ENCODE assay signal across 9 cellular contexts in the genomic region with DNA sequence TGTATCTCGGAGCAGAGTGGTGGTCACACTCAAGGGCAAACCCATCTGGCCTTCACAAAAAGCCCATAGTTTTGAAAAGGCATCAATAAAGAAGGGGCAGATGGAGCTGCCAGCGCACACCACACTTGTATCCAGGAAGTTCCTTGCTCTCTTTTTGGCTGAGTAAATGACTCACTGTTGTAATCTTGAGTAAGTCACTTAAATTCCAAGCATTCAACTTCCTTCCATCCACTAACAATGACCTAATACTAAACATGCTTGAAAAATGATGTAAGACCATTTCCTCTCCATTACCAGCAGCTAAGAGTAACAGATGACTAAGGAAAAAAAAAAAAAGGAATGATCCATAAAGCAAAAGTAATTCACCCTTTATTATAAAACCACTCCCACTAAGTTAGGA. TPM values are rescaled to one million over a fixed set of nuclear protein-coding genes. Genes with fewer than 3 reads are reported as not detected.
DNase-seq lines count a peak whose midpoint lies in the region; ATAC-seq and TF ChIP-seq lines count a peak whose summit lies in the region.
"Had no signal": no experiment of that assay in that cellular context is flagged by ENCODE, and none has a peak within 500 bp of the region (broad histone marks: within the 10 kb centered on the region; RNA-seq: fewer than 3 reads in every experiment).

No MANE protein-coding gene starts in this region.

- no peaks in the 10 kb centered on the region for H3K27me3 ChIP-seq in PC-9 (ENCODE audit: insufficient read depth, low read depth)
- H3K27me3 ChIP-seq in naive thymus-derived CD4-positive, alpha-beta T cell (ENCODE audit: control insufficient read depth in 2 of 2, insufficient read depth in 2 of 2, low read length in 2 of 2) = no peaks in the 10 kb centered on the region

- H3K27ac Mint-ChIP-seq in naive thymus-derived CD4-positive, alpha-beta T cell = no peak overlapping the region
- H3K27ac Mint-ChIP-seq in activated CD4-positive, alpha-beta T cell treated with anti-CD3 and anti-CD28 coated beads for 36 hours = no peak overlapping the region

- peak overlapping the region; percentile 91 for H3K27ac ChIP-seq in PC-9
- H3K27ac ChIP-seq in naive thymus-derived CD4-positive, alpha-beta T cell (ENCODE audit: low read depth, low read length) = no peak overlapping the region

- H3K4me1 ChIP-seq in PC-9 (replicated peaks; ENCODE audit: insufficient read depth) = peaks cover 31% of the 10 kb centered on the region
- H3K4me1 ChIP-seq in naive thymus-derived CD4-positive, alpha-beta T cell (ENCODE audit: control insufficient read depth in 2 of 2, insufficient read depth in 2 of 2, low read length in 2 of 2) = peaks cover 0 to 4% of the 10 kb centered on the region in 2 donors

- ATAC-seq in naive thymus-derived CD4-positive, alpha-beta T cell = peak; percentile 78
- no peak for ATAC-seq in HG03025 (IDR thresholded peaks at IDR 0.05; ENCODE audit: low FRiP score, unreplicated experiment)
- no peak for ATAC-seq in stimulated activated naive CD8-positive, alpha-beta T cell treated with anti-CD3 and anti-CD28 coated beads, Interleukin-15, Interleukin-2, amounts not matched to agents 100 U/mL and 50 U/mL, for 24 hours
- no peak for ATAC-seq in activated CD4-positive, alpha-beta T cell treated with anti-CD3 and anti-CD28 coated beads for 36 hours
- ATAC-seq in HG03439 (IDR thresholded peaks at IDR 0.05; ENCODE audit: unreplicated experiment) = no peak

- no peaks in the 10 kb centered on the region for H3K79me2 ChIP-seq in PC-9 (ENCODE audit: low read depth)

- no peak overlapping the region for H3K4me3 Mint-ChIP-seq in naive thymus-derived CD4-positive, alpha-beta T cell
- no peak overlapping the region for H3K4me3 Mint-ChIP-seq in activated CD4-positive, alpha-beta T cell treated with anti-CD3 and anti-CD28 coated beads for 36 hours

- H3K9me3 ChIP-seq in PC-9 (ENCODE audit: insufficient read depth, low read depth) = no peaks in the 10 kb centered on the region
- H3K9me3 ChIP-seq in naive thymus-derived CD4-positive, alpha-beta T cell (ENCODE audit: control insufficient read depth in 2 of 3, low read length in 3 of 3) = no peaks in the 10 kb centered on the region

- intact Hi-C loops in PC-9 (cut with micrococcal nuclease; ENCODE audit: unreplicated experiment) = loop anchor here (1.0 to 5.0 kb wide), 3 partner anchors 76 to 626 kb away; a partner anchor contains a TSS
- intact Hi-C loops in naive thymus-derived CD4-positive, alpha-beta T cell (cut with micrococcal nuclease) = no loop called here
- intact Hi-C loops in activated CD4-positive, alpha-beta T cell treated with anti-CD3 and anti-CD28 coated beads for 36 hours (cut with DNase I, micrococcal nuclease) = no loop called here

- peak overlapping the region; percentile 50; the same call in 1 of the 2 replicates for H2AFZ ChIP-seq in PC-9

- H3K4me1 Mint-ChIP-seq in naive thymus-derived CD4-positive, alpha-beta T cell = peaks cover 0 to 20% (median 6%) of the 10 kb centered on the region in 7 donors
- peaks cover 2% of the 10 kb centered on the region for H3K4me1 Mint-ChIP-seq in activated CD4-positive, alpha-beta T cell treated with anti-CD3 and anti-CD28 coated beads for 36 hours

- H4K20me1 ChIP-seq in PC-9 (ENCODE audit: insufficient read depth) = no peaks in the 10 kb centered on the region

- CTCF ChIA-PET in PC-9 (lab: Charles Lee) = interaction anchor here (0.7 kb wide), 1 partner anchor 273 kb away, joined by 4 read pairs; no protein-coding TSS in a partner anchor
- CTCF ChIA-PET in naive thymus-derived CD4-positive, alpha-beta T cell (lab: Charles Lee) = interaction anchor here (0.6 to 1.1 kb wide), 3 partner anchors 13 to 61 kb away, joined by 3 read pairs; no protein-coding TSS in a partner anchor
- CTCF ChIA-PET in activated CD4-positive, alpha-beta T cell treated with anti-CD3 and anti-CD28 coated beads for 36 hours (lab: Charles Lee) = interaction anchor here (0.6 to 1.3 kb wide), 5 partner anchors 15 to 757 kb away, joined by 3 to 5 read pairs (median 3); no protein-coding TSS in a partner anchor

- H3K9me2 ChIP-seq in PC-9 (ENCODE audit: insufficient read depth) = no peaks in the 10 kb centered on the region

- no TSS peak for BruUV-seq in PC-9 (replicated peaks; lab: Mats Ljungman, UMichigan)

- H3K4me3 ChIP-seq in PC-9 (peak overlapping the region; percentile 19; the same call in 1 of the 2 replicates), epithelial cell of proximal tubule (ENCODE audit: low read depth, low read length) (no peak overlapping the region)
- no peak overlapping the region for H3K4me3 ChIP-seq in naive thymus-derived CD4-positive, alpha-beta T cell (ENCODE audit: low read length)

- DNase-seq in DMS 273 (lab: John Stamatoyannopoulos, UW; ENCODE audit: unreplicated experiment) = peak; percentile 23
- DNase-seq in PC-9 = peak in 1 of 2 experiments; percentile 97
- peak; percentile 99 for DNase-seq in epithelial cell of proximal tubule (ENCODE audit: low read depth)
- no peak for DNase-seq in naive thymus-derived CD4-positive, alpha-beta T cell
- DNase-seq in stimulated activated naive CD8-positive, alpha-beta T cell treated with anti-CD3 and anti-CD28 coated beads, Interleukin-15, Interleukin-2, amounts not matched to agents 100 U/mL and 50 U/mL, for 24 hours = no peak
- DNase-seq in activated CD4-positive, alpha-beta T cell treated with anti-CD3 and anti-CD28 coated beads for 36 hours = no peak
- DNase-seq: SHP77 treated with DMSO at 0.1 percent for 48 hours had no signal

- peaks cover 18% of the 10 kb centered on the region for H3F3A ChIP-seq in PC-9 (ENCODE audit: insufficient read depth, low read depth)

- POLR2A ChIA-PET in PC-9 (lab: Charles Lee; ENCODE audit: unreplicated experiment) = interaction anchor here (1.1 kb wide), 1 partner anchor 110 kb away, joined by 12 read pairs; a partner anchor contains a TSS
- POLR2A ChIA-PET in naive thymus-derived CD4-positive, alpha-beta T cell (lab: Charles Lee) = interaction anchor here (0.7 to 0.8 kb wide), 2 partner anchors 16 to 55 kb away, joined by 3 to 14 read pairs; no protein-coding TSS in a partner anchor
- POLR2A ChIA-PET in activated CD4-positive, alpha-beta T cell treated with anti-CD3 and anti-CD28 coated beads for 36 hours (lab: Charles Lee) = no interaction called here

- H3K9me3 Mint-ChIP-seq in naive thymus-derived CD4-positive, alpha-beta T cell = no peaks in the 10 kb centered on the region
- H3K9me3 Mint-ChIP-seq in activated CD4-positive, alpha-beta T cell treated with anti-CD3 and anti-CD28 coated beads for 36 hours (ENCODE audit: low read depth) = no peaks in the 10 kb centered on the region

- TF ChIP-seq CTCF in PC-9 (conservative IDR thresholded peaks at IDR 0.05) = no peak
- no peak for TF ChIP-seq CTCF in epithelial cell of proximal tubule (conservative IDR thresholded peaks at IDR 0.05; ENCODE audit: low read depth, low read length)

- peaks cover 0 to 4% (median 0%) of the 10 kb centered on the region in 5 donors for H3K36me3 Mint-ChIP-seq in naive thymus-derived CD4-positive, alpha-beta T cell
- H3K36me3 Mint-ChIP-seq in activated CD4-positive, alpha-beta T cell treated with anti-CD3 and anti-CD28 coated beads for 36 hours (ENCODE audit: low read depth) = no peaks in the 10 kb centered on the region

- peak overlapping the region; percentile 64 for H3K4me2 ChIP-seq in PC-9

- no peaks in the 10 kb centered on the region for H3K36me3 ChIP-seq in PC-9 (ENCODE audit: low read depth)
- no peaks in the 10 kb centered on the region for H3K36me3 ChIP-seq in naive thymus-derived CD4-positive, alpha-beta T cell (ENCODE audit: control insufficient read depth in 2 of 3, insufficient read depth in 3 of 3, low read length in 3 of 3)

- peaks cover 0 to 4% (median 4%) of the 10 kb centered on the region in 5 donors for H3K27me3 Mint-ChIP-seq in naive thymus-derived CD4-positive, alpha-beta T cell
- H3K27me3 Mint-ChIP-seq in activated CD4-positive, alpha-beta T cell treated with anti-CD3 and anti-CD28 coated beads for 36 hours = peaks cover 4% of the 10 kb centered on the region

RNA-seq across cellular contexts. Expression of a gene that starts 32.4 kb away (rescaled TPM):
- total RNA-seq in PC-9 (2021) = not detected in 2 replicates
- 0.40 TPM in 1 of 2 replicates, not detected in the other for total RNA-seq in epithelial cell of proximal tubule
- total RNA-seq in naive thymus-derived CD4-positive, alpha-beta T cell = not detected
- polyA plus RNA-seq in naive thymus-derived CD4-positive, alpha-beta T cell = not detected
- total RNA-seq in activated CD4-positive, alpha-beta T cell treated with anti-CD3 and anti-CD28 coated beads for 36 hours = not detected

Comparison
In these comparisons a context has a peak if more than half of its experiments do, and no peak if none do; other contexts are left out.
1. DNase-seq: peak in DMS 273 (single experiment) and epithelial cell of proximal tubule (single experiment); none in naive thymus-derived CD4-positive, alpha-beta T cell (0 of 9), stimulated activated naive CD8-positive, alpha-beta T cell treated with anti-CD3 and anti-CD28 coated beads, Interleukin-15, Interleukin-2, amounts not matched to agents 100 U/mL and 50 U/mL, for 24 hours (single experiment) and activated CD4-positive, alpha-beta T cell treated with anti-CD3 and anti-CD28 coated beads for 36 hours (single experiment).